Comparison of ENCODE assay signal across 1 cellular context in the genomic region with DNA sequence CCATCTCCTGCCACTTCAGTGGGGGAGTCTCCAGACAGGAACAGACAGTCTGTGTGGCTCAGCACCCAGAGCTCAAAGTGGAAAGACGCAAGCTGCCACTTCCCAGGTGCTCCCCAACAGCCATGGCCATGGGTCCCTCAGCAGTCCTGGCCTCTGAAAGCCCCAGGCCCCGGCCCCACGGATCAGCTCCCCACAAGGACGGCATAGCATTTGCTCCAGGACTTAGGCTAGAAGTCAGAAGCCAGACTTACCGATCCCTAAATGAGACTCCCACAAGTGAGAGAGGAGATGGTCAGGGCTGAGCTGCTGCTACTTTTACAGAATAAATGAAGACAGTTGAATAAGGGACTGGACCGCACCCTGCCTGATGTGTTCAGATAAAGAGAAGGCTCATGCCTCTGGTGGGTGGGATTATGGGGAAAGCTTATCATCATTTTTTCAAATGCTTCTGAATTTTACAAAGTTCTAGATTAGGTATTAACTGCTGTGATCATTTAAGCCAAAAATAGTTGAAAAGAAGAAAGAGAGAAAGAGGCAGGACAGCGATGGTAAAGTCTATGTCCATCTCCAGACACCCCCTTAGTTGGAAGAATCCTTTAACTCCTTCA.
A peak's percentile ranks its signal among the peaks of the same experiment; 100 is the strongest.
TF ChIP-seq lines count a peak whose summit lies in the region.

No MANE protein-coding gene starts in this region.

TF ChIP-seq in K562, 482 proteins besides CTCF, POLR2A, EP300 and RAD21 (continued from another document):
- TF ChIP-seq ATF2 (CRISPR knock-in tag; IDR thresholded peaks at IDR 0.05): no peak
- no peak for TF ChIP-seq PTTG1 (tag; IDR thresholded peaks at IDR 0.05; ENCODE audit: low read depth)
- no peak for TF ChIP-seq ADNP (tag; IDR thresholded peaks at IDR 0.05)
- TF ChIP-seq CBFA2T2 (conservative IDR thresholded peaks at IDR 0.05): peak; percentile 88
- TF ChIP-seq, protein P1, sequence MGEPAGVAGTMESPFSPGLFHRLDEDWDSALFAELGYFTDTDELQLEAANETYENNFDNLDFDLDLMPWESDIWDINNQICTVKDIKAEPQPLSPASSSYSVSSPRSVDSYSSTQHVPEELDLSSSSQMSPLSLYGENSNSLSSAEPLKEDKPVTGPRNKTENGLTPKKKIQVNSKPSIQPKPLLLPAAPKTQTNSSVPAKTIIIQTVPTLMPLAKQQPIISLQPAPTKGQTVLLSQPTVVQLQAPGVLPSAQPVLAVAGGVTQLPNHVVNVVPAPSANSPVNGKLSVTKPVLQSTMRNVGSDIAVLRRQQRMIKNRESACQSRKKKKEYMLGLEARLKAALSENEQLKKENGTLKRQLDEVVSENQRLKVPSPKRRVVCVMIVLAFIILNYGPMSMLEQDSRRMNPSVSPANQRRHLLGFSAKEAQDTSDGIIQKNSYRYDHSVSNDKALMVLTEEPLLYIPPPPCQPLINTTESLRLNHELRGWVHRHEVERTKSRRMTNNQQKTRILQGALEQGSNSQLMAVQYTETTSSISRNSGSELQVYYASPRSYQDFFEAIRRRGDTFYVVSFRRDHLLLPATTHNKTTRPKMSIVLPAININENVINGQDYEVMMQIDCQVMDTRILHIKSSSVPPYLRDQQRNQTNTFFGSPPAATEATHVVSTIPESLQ (CRISPR knock-in tag; IDR thresholded peaks at IDR 0.05): no peak
- no peak for TF ChIP-seq GTF3C2 (IDR thresholded peaks at IDR 0.05; ENCODE audit: borderline replicate concordance, extremely low read depth, insufficient read length)
- no peak for TF ChIP-seq ZFP30 (CRISPR knock-in tag; IDR thresholded peaks at IDR 0.05; ENCODE audit: borderline replicate concordance)
- peak; percentile 76 for TF ChIP-seq PML (IDR thresholded peaks at IDR 0.05; ENCODE audit: low read length)
- TF ChIP-seq ZNF143 (CRISPR knock-in tag; IDR thresholded peaks at IDR 0.05): no peak
- TF ChIP-seq ZNF77 (CRISPR knock-in tag; IDR thresholded peaks at IDR 0.05): no peak
- TF ChIP-seq ZNF224 (CRISPR knock-in tag; IDR thresholded peaks at IDR 0.05): no peak
- TF ChIP-seq CREB1 (IDR thresholded peaks at IDR 0.05): no peak
- TF ChIP-seq CREB1 (CRISPR knock-in tag; IDR thresholded peaks at IDR 0.05): no peak
- no peak for TF ChIP-seq POLR2B (IDR thresholded peaks at IDR 0.05; ENCODE audit: low read depth, partially characterized antibody)
- no peak for TF ChIP-seq MEIS2 (IDR thresholded peaks at IDR 0.05; ENCODE audit: partially characterized antibody)
- TF ChIP-seq, protein P2, sequence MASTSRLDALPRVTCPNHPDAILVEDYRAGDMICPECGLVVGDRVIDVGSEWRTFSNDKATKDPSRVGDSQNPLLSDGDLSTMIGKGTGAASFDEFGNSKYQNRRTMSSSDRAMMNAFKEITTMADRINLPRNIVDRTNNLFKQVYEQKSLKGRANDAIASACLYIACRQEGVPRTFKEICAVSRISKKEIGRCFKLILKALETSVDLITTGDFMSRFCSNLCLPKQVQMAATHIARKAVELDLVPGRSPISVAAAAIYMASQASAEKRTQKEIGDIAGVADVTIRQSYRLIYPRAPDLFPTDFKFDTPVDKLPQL (IDR thresholded peaks at IDR 0.05; ENCODE audit: extremely low read depth, insufficient read length): peak; percentile 57
- no peak for TF ChIP-seq U2AF1 (optimal IDR thresholded peaks at IDR 0.05; ENCODE audit: low read depth, low read length)
- TF ChIP-seq, protein P3, sequence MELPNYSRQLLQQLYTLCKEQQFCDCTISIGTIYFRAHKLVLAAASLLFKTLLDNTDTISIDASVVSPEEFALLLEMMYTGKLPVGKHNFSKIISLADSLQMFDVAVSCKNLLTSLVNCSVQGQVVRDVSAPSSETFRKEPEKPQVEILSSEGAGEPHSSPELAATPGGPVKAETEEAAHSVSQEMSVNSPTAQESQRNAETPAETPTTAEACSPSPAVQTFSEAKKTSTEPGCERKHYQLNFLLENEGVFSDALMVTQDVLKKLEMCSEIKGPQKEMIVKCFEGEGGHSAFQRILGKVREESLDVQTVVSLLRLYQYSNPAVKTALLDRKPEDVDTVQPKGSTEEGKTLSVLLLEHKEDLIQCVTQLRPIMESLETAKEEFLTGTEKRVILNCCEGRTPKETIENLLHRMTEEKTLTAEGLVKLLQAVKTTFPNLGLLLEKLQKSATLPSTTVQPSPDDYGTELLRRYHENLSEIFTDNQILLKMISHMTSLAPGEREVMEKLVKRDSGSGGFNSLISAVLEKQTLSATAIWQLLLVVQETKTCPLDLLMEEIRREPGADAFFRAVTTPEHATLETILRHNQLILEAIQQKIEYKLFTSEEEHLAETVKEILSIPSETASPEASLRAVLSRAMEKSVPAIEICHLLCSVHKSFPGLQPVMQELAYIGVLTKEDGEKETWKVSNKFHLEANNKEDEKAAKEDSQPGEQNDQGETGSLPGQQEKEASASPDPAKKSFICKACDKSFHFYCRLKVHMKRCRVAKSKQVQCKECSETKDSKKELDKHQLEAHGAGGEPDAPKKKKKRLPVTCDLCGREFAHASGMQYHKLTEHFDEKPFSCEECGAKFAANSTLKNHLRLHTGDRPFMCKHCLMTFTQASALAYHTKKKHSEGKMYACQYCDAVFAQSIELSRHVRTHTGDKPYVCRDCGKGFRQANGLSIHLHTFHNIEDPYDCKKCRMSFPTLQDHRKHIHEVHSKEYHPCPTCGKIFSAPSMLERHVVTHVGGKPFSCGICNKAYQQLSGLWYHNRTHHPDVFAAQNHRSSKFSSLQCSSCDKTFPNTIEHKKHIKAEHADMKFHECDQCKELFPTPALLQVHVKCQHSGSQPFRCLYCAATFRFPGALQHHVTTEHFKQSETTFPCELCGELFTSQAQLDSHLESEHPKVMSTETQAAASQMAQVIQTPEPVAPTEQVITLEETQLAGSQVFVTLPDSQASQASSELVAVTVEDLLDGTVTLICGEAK (IDR thresholded peaks at IDR 0.05): no peak
- TF ChIP-seq, protein P3 (CRISPR knock-in tag; IDR thresholded peaks at IDR 0.05): no peak
- TF ChIP-seq SP1 (CRISPR knock-in tag; IDR thresholded peaks at IDR 0.05): no peak
- TF ChIP-seq ZFP1 (CRISPR knock-in tag; IDR thresholded peaks at IDR 0.05): no peak
- TF ChIP-seq ESRRB (CRISPR knock-in tag; IDR thresholded peaks at IDR 0.05; ENCODE audit: borderline replicate concordance): no peak
- no peak for TF ChIP-seq CBX2 (IDR thresholded peaks at IDR 0.05; ENCODE audit: insufficient read depth, low read length, poor library complexity, severe bottlenecking)
- TF ChIP-seq CEBPB (tag; IDR thresholded peaks at IDR 0.05): no peak
- TF ChIP-seq ELF4 (CRISPR knock-in tag; IDR thresholded peaks at IDR 0.05): no peak
- TF ChIP-seq, protein P4, sequence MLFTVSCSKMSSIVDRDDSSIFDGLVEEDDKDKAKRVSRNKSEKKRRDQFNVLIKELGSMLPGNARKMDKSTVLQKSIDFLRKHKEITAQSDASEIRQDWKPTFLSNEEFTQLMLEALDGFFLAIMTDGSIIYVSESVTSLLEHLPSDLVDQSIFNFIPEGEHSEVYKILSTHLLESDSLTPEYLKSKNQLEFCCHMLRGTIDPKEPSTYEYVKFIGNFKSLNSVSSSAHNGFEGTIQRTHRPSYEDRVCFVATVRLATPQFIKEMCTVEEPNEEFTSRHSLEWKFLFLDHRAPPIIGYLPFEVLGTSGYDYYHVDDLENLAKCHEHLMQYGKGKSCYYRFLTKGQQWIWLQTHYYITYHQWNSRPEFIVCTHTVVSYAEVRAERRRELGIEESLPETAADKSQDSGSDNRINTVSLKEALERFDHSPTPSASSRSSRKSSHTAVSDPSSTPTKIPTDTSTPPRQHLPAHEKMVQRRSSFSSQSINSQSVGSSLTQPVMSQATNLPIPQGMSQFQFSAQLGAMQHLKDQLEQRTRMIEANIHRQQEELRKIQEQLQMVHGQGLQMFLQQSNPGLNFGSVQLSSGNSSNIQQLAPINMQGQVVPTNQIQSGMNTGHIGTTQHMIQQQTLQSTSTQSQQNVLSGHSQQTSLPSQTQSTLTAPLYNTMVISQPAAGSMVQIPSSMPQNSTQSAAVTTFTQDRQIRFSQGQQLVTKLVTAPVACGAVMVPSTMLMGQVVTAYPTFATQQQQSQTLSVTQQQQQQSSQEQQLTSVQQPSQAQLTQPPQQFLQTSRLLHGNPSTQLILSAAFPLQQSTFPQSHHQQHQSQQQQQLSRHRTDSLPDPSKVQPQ (CRISPR knock-in tag; IDR thresholded peaks at IDR 0.05; ENCODE audit: borderline replicate concordance): no peak
